ENCODE assay signal across 31 cellular contexts in the genomic region with DNA sequence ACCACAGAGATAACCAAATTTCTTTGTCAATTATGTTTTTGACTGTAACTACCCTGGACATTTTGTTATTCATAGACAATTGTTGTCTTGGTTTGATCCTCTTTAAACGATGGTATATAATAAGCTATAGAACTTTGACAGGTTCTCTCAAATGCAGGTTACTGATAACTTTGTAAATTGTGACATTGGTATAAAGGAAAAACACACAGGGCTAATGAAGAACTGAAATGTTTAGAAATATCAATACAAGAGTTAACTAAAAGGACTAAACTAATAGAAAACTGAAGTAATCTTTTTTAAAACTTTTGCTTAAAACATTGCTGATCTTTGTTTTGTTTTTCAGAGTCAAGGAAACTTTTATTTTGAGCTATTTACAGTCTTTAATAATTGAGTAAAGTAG.
"Had no signal": no experiment of that assay in that cellular context is flagged by ENCODE, and none has a peak within 500 bp of the region (broad histone marks: within the 10 kb centered on the region; RNA-seq: fewer than 3 reads in every experiment).

No MANE protein-coding gene starts in this region.

- FAIRE-seq: astrocyte, TTC549 had no signal

- DNase-seq: activated B cell treated with CpG ODN at 0.5 μM for 24 hours; activated CD4-positive, alpha-beta memory T cell treated with anti-CD3 and anti-CD28 coated beads for 36 hours; activated CD4-positive, alpha-beta T cell treated with anti-CD3 and anti-CD28 coated beads for 4 hours; activated CD4-positive, alpha-beta T cell treated with anti-CD3 and anti-CD28 coated beads, Interleukin-2, amount 10 ng/mL, durations not matched to agents 24 days and 14 days; activated CD4-positive, alpha-beta T cell treated with anti-CD3 and anti-CD28 coated beads, Interleukin-2, amount 50 U/mL, for 1 hour; activated CD4-positive, alpha-beta T cell treated with anti-CD3 and anti-CD28 coated beads, Interleukin-2, amount 50 U/mL, for 4 hours; activated CD4-positive, CD25-positive, alpha-beta regulatory T cell treated with anti-CD3 and anti-CD28 coated beads, Interleukin-2, amount 50 U/mL, for 72 hours; activated CD8-positive, alpha-beta memory T cell treated with anti-CD3 and anti-CD28 coated beads, Interleukin-2, amount 50 U/mL, for 4 hours; activated CD8-positive, alpha-beta T cell treated with anti-CD3 and anti-CD28 coated beads for 36 hours; activated effector memory CD4-positive, alpha-beta T cell treated with anti-CD3 and anti-CD28 coated beads, Interleukin-2, amount 50 U/mL, for 16 hours; activated gamma-delta T cell treated with Interleukin-2 at 50 U/mL for 16 hours; activated naive CD4-positive, alpha-beta T cell; activated naive CD4-positive, alpha-beta T cell treated with anti-CD3 and anti-CD28 coated beads for 36 hours; activated naive CD4-positive, alpha-beta T cell treated with anti-CD3 and anti-CD28 coated beads, Interleukin-2, amount 50 U/mL, for 16 hours; activated naive CD8-positive, alpha-beta T cell treated with anti-CD3 and anti-CD28 coated beads for 36 hours; activated T-cell treated with anti-CD3 and anti-CD28 coated beads for 4 hours; activated T-cell treated with anti-CD3 and anti-CD28 coated beads, Interleukin-2, amount 50 U/mL, for 1 hour; activated T-cell treated with anti-CD3 and anti-CD28 coated beads, Interleukin-2, amount 50 U/mL, for 4 hours; activated T-cell treated with anti-CD3 and anti-CD28 coated beads, Interleukin-2, amount 50 U/mL, for 72 hours; adrenal gland; amniotic stem cell; aorta; body of pancreas; brain microvascular endothelial cell; central memory CD4-positive, alpha-beta T cell; T-helper 2 cell; T-helper 9 cell had no signal

- ATAC-seq: activated CD8-positive, alpha-beta T cell treated with anti-CD3 and anti-CD28 coated beads for 36 hours; activated naive CD4-positive, alpha-beta T cell treated with anti-CD3 and anti-CD28 coated beads, Interleukin-2, amount 50 U/mL, for 72 hours; activated T-cell treated with anti-CD3 and anti-CD28 coated beads, Interleukin-2, amount 50 U/mL, for 4 hours; activated T-cell treated with anti-CD3 and anti-CD28 coated beads, Interleukin-2, amount 50 U/mL, for 72 hours; activated T-helper 17 cell treated with anti-CD3 and anti-CD28 coated beads, Interleukin-2, amount 50 U/mL, for 72 hours; body of pancreas had no signal
